ENCODE assay signal across 18 cellular contexts in genomic region chr13:45811891-45812583, GRCh38. TPM values are rescaled to one million over a fixed set of nuclear protein-coding genes. Genes with fewer than 3 reads are reported as not detected.
DNase-seq lines count a peak whose midpoint lies in the region; TF ChIP-seq lines count a peak whose summit lies in the region.
"Had no signal": no experiment of that assay in that cellular context is flagged by ENCODE, and none has a peak within 500 bp of the region (broad histone marks: within the 10 kb centered on the region; RNA-seq: fewer than 3 reads in every experiment).

No MANE protein-coding gene starts in this region.

- peaks cover 3% of the 10 kb centered on the region for H3K27me3 Mint-ChIP-seq in brain
- H3K27me3 Mint-ChIP-seq in activated T-cell treated with anti-CD3 and anti-CD28 coated beads, Interleukin-2, amount 50 U/mL, for 24 hours: no peaks in the 10 kb centered on the region

- TF ChIP-seq CTCF in A673 (conservative IDR thresholded peaks at IDR 0.05; ENCODE audit: low read depth, low read length): no peak
- TF ChIP-seq CTCF in brain (conservative IDR thresholded peaks at IDR 0.05): no peak

- peak overlapping the region in 3 of 5 experiments; percentile 50 to 79 (median 61) for H3K27ac Mint-ChIP-seq in brain
- no peak overlapping the region for H3K27ac Mint-ChIP-seq in activated T-cell treated with anti-CD3 and anti-CD28 coated beads, Interleukin-2, amount 50 U/mL, for 24 hours
- H3K27ac Mint-ChIP-seq: CD4-positive, CD25-positive, alpha-beta regulatory T cell; HFFc6 had no signal

- H3K27ac ChIP-seq in A673 (ENCODE audit: low read depth, low read length, poor library complexity, severe bottlenecking): no peak overlapping the region

- CTCF ChIA-PET in A673 (lab: Charles Lee): no interaction called here

- POLR2A ChIA-PET in A673 (lab: Charles Lee; ENCODE audit: low non-redundant PET): no interaction called here

- H3K36me3 Mint-ChIP-seq in brain: no peaks in the 10 kb centered on the region
- no peaks in the 10 kb centered on the region for H3K36me3 Mint-ChIP-seq in activated T-cell treated with anti-CD3 and anti-CD28 coated beads, Interleukin-2, amount 50 U/mL, for 24 hours (ENCODE audit: low read depth)
- H3K36me3 Mint-ChIP-seq: CD4-positive, CD25-positive, alpha-beta regulatory T cell had no signal

- no peaks in the 10 kb centered on the region for H3K9me3 ChIP-seq in A673 (ENCODE audit: low read depth, low read length, poor library complexity, severe bottlenecking)

- H3K27me3 ChIP-seq in A673 (replicated peaks; ENCODE audit: insufficient read depth, low read depth, low read length, poor library complexity): no peaks in the 10 kb centered on the region

- peaks cover 56% of the 10 kb centered on the region for H3K4me1 Mint-ChIP-seq in brain
- peaks cover 4% of the 10 kb centered on the region for H3K4me1 Mint-ChIP-seq in activated T-cell treated with anti-CD3 and anti-CD28 coated beads, Interleukin-2, amount 50 U/mL, for 24 hours (ENCODE audit: low read depth)
- H3K4me1 Mint-ChIP-seq: CD4-positive, CD25-positive, alpha-beta regulatory T cell had no signal

- H3K4me3 ChIP-seq in A673 (ENCODE audit: low read depth, low read length, poor library complexity, severe bottlenecking): no peak overlapping the region
- H3K4me3 ChIP-seq: K562 had no signal

- intact Hi-C loops in A673 (cut with micrococcal nuclease; ENCODE audit: unreplicated experiment): no loop called here

- DNase-seq in A673 (ENCODE audit: low spot score) (peak; percentile 22), M059J (ENCODE audit: low read depth) (peak; percentile 33), glomerular visceral epithelial cell (ENCODE audit: extremely low spot score) (peak; percentile 11), COLO668 (lab: John Stamatoyannopoulos, UW; ENCODE audit: unreplicated experiment) (no peak), amniotic stem cell (lab: John Stamatoyannopoulos, UW) (no peak), kidney glomerular epithelial cell (lab: John Stamatoyannopoulos, UW) (no peak)
- no peak for DNase-seq in activated T-cell treated with anti-CD3 and anti-CD28 coated beads, Interleukin-2, amount 50 U/mL, for 24 hours
- DNase-seq: ACHN; CD4-positive, CD25-positive, alpha-beta regulatory T cell; DMS79; GF-D8; HFFc6; NCI-H1092; NCI-H446; NCI-H748 treated with DMSO at 0.1 percent for 48 hours; RPMI8226 had no signal

- no peaks in the 10 kb centered on the region for H3K9me3 Mint-ChIP-seq in brain
- no peaks in the 10 kb centered on the region for H3K9me3 Mint-ChIP-seq in activated T-cell treated with anti-CD3 and anti-CD28 coated beads, Interleukin-2, amount 50 U/mL, for 24 hours
- H3K9me3 Mint-ChIP-seq: HFFc6 had no signal

- BruUV-seq in A673 (replicated peaks; lab: Mats Ljungman, UMichigan): no TSS peak

- no peaks in the 10 kb centered on the region for H3K36me3 ChIP-seq in A673 (ENCODE audit: insufficient read depth, low read length, poor library complexity, severe bottlenecking)

- H3K4me1 ChIP-seq in A673 (ENCODE audit: insufficient read depth, low read length, poor library complexity, severe bottlenecking): peaks cover 46% of the 10 kb centered on the region

- no peak overlapping the region for H3K4me3 Mint-ChIP-seq in brain
- H3K4me3 Mint-ChIP-seq in activated T-cell treated with anti-CD3 and anti-CD28 coated beads, Interleukin-2, amount 50 U/mL, for 24 hours: no peak overlapping the region
- H3K4me3 Mint-ChIP-seq: CD4-positive, CD25-positive, alpha-beta regulatory T cell; HFFc6 had no signal

RNA-seq across cellular contexts. Expression of gene SIAH3, which starts 39.5 kb away (rescaled TPM):
- total RNA-seq in A673 (2021): 4.6 and 5.8 TPM in 2 replicates
- total RNA-seq in M059J (2014; rRNA removed; shearing (Covaris generic)): 0.10 and 0.37 TPM in 2 replicates
- 0.39 TPM for polyA plus RNA-seq in brain (ENCODE audit: insufficient read depth, low read depth, low replicate concordance)
- total RNA-seq: CD4-positive, CD25-positive, alpha-beta regulatory T cell; HFFc6; K562 had no signal
- polyA plus RNA-seq: K562 had no signal

Comparison
In these comparisons a context has a peak if more than half of its experiments do, and no peak if none do; other contexts are left out.
1. DNase-seq: peak in A673 (single experiment), M059J (single experiment) and glomerular visceral epithelial cell (single experiment); none in COLO668 (single experiment), amniotic stem cell (single experiment), kidney glomerular epithelial cell (single experiment) and activated T-cell treated with anti-CD3 and anti-CD28 coated beads, Interleukin-2, amount 50 U/mL, for 24 hours (single experiment).